In the genomic region with DNA sequence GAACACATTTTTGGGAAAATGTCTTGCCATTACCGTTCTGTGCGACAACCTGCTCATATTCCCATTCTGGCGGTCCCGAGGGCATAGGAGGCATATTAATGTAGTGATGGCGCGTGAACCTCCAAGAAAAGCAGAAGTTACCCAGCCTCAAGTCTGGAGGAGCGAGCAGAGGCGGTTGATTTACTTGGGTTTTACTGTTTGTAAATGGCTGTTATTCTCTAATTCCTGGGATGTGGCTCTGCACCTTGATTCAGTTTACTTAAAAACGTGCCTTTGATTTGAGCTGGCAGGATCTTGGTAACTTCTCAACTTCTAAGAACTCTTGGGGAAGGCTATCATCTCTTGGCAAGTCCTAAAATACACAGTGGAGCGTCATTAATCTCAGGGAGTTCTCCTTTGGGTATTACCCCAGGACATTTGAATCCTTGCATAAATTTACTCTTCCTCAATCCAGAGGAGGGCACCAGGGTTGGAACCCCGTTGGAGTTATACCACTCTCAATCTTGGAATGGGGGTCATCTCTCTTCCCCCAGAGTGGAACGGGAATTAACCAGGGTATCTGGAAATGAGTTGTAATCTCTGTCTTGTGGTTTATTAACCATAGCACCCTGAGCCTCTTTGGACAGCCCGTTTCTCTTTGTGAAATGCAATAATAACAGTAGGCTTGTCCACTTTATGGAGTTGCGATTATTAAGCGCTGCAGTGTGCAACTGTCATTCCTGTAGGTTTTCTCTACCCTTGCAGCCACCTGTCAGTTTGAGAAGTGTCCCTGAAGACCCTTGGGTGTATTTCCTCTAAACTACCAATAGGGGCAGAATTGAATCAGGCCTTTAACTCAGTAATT, we compare ENCODE assay signal across 1 cellular context.
TF ChIP-seq lines count a peak whose summit lies in the region.

No MANE protein-coding gene starts in this region.

TF ChIP-seq in GM23338, 12 proteins besides CTCF, POLR2A, EP300 and RAD21 (continued from another document):
- TF ChIP-seq, protein P1, sequence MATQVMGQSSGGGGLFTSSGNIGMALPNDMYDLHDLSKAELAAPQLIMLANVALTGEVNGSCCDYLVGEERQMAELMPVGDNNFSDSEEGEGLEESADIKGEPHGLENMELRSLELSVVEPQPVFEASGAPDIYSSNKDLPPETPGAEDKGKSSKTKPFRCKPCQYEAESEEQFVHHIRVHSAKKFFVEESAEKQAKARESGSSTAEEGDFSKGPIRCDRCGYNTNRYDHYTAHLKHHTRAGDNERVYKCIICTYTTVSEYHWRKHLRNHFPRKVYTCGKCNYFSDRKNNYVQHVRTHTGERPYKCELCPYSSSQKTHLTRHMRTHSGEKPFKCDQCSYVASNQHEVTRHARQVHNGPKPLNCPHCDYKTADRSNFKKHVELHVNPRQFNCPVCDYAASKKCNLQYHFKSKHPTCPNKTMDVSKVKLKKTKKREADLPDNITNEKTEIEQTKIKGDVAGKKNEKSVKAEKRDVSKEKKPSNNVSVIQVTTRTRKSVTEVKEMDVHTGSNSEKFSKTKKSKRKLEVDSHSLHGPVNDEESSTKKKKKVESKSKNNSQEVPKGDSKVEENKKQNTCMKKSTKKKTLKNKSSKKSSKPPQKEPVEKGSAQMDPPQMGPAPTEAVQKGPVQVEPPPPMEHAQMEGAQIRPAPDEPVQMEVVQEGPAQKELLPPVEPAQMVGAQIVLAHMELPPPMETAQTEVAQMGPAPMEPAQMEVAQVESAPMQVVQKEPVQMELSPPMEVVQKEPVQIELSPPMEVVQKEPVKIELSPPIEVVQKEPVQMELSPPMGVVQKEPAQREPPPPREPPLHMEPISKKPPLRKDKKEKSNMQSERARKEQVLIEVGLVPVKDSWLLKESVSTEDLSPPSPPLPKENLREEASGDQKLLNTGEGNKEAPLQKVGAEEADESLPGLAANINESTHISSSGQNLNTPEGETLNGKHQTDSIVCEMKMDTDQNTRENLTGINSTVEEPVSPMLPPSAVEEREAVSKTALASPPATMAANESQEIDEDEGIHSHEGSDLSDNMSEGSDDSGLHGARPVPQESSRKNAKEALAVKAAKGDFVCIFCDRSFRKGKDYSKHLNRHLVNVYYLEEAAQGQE (IDR thresholded peaks at IDR 0.05; ENCODE audit: unreplicated experiment), result no peak
- TF ChIP-seq CREB1 (CRISPR knock-in tag; IDR thresholded peaks at IDR 0.05; ENCODE audit: low read depth), result no peak
TF ChIP-seq in GM23338: peak in this region for 0.
